Comparison of ENCODE assay signal across 8 cellular contexts in the genomic region with DNA sequence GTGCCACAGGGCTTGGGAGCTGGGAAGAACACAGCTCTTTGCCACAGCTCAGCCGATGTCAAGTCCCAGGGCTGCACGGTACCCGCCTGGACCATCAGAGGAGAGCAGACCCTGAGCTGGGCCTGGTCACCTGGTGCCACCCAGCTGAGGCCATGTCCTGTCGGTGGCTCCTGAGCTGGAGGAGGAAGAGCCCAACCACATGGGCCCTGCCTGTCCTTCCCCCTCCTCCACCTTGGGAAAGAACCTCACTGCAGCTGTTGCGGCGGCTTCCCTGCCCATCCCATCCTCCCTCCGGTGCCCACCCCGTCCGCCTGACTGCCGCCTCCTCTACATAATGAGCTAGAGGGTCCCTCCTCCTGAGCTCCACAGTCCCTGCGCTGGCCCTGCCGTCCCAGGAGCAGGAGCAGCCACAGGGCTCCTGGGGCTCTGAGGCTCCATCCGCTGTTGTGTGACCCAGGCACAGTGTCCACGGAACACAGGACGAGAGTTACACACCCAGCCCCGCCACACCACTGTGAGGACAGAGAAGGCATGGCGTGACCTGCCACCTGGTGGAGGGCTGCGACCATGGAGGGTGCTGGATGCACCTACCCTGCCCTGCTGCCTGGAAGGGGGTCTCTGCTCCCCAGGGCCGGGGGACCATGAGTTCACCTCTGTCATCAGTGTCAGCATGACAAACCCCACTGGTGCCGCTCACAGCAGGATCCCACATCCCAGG. TPM values are rescaled to one million over a fixed set of nuclear protein-coding genes. Genes with fewer than 3 reads are reported as not detected.
DNase-seq lines count a peak whose midpoint lies in the region; ATAC-seq and TF ChIP-seq lines count a peak whose summit lies in the region.

No MANE protein-coding gene starts in this region.

- peaks cover 6% of the 10 kb centered on the region for H3K4me1 Mint-ChIP-seq in CD4-positive, alpha-beta T cell (ENCODE audit: low read depth)
- peaks cover 3 to 5% of the 10 kb centered on the region in 2 donors for H3K4me1 Mint-ChIP-seq in effector memory CD8-positive, alpha-beta T cell (ENCODE audit: low read depth in 2 of 2)
- peaks cover 0 to 5% of the 10 kb centered on the region in 2 donors for H3K4me1 Mint-ChIP-seq in natural killer cell treated with Interleukin-12 subunit alpha and Interleukin-12 subunit beta and Interleukin-15 and Interleukin-18, amount 100 ng/mL, for 72 hours (ENCODE audit: low read depth in 2 of 2)

- TF ChIP-seq CTCF in CD4-positive, alpha-beta T cell (IDR thresholded peaks at IDR 0.05): peak; percentile 47
- TF ChIP-seq CTCF in HEK293 (tag by site-specific recombination; IDR thresholded peaks at IDR 0.05) (peak; percentile 87), WERI-Rb-1 (IDR thresholded peaks at IDR 0.05; ENCODE audit: low read depth, low read length) (peak; percentile 95)

- CTCF ChIA-PET in CD4-positive, alpha-beta T cell (lab: Charles Lee): interaction anchor here (1.3 to 1.7 kb wide), 2 partner anchors 542 to 543 kb away, joined by 3 to 5 read pairs; no protein-coding TSS in a partner anchor
- CTCF ChIA-PET in HEK293 (lab: Yijun Ruan, JAX): interaction anchor here (0.6 to 1.8 kb wide), 7 partner anchors 9 to 545 kb away, joined by 3 to 14 read pairs (median 3); no protein-coding TSS in a partner anchor

- ATAC-seq in CD4-positive, alpha-beta T cell (ENCODE audit: poor library complexity): peak; percentile 82
- ATAC-seq in effector memory CD8-positive, alpha-beta T cell (replicated peaks): peak; percentile 59
- peak; percentile 50 to 62 for ATAC-seq in natural killer cell treated with Interleukin-12 subunit alpha and Interleukin-12 subunit beta and Interleukin-15 and Interleukin-18, amount 100 ng/mL, for 72 hours
- no peak for ATAC-seq in GM21723 (IDR thresholded peaks at IDR 0.05; ENCODE audit: unreplicated experiment)

- H3K36me3 Mint-ChIP-seq in CD4-positive, alpha-beta T cell (ENCODE audit: low read depth): peaks cover 10% of the 10 kb centered on the region
- peaks cover 5% of the 10 kb centered on the region for H3K36me3 Mint-ChIP-seq in effector memory CD8-positive, alpha-beta T cell (ENCODE audit: insufficient read depth)
- no peaks in the 10 kb centered on the region for H3K36me3 Mint-ChIP-seq in natural killer cell treated with Interleukin-12 subunit alpha and Interleukin-12 subunit beta and Interleukin-15 and Interleukin-18, amount 100 ng/mL, for 72 hours

- POLR2A ChIA-PET in CD4-positive, alpha-beta T cell (lab: Charles Lee): interaction anchor here (0.6 to 1.5 kb wide), 4 partner anchors 308 to 543 kb away, joined by 3 to 11 read pairs (median 4); no protein-coding TSS in a partner anchor
- POLR2A ChIA-PET in HEK293 (lab: Yijun Ruan, JAX): no interaction called here

- H3K9me3 ChIP-seq in CD4-positive, alpha-beta T cell (ENCODE audit: control insufficient read depth, low read length): no peaks in the 10 kb centered on the region
- H3K9me3 ChIP-seq in HEK293 (ENCODE audit: control insufficient read depth, insufficient read depth, low read depth, low read length): no peaks in the 10 kb centered on the region
- no peaks in the 10 kb centered on the region for H3K9me3 ChIP-seq in WERI-Rb-1 (ENCODE audit: severe bottlenecking)

- no peak overlapping the region for H3K4me3 Mint-ChIP-seq in CD4-positive, alpha-beta T cell
- peak overlapping the region; percentile 38 to 44 for H3K4me3 Mint-ChIP-seq in effector memory CD8-positive, alpha-beta T cell
- H3K4me3 Mint-ChIP-seq in natural killer cell treated with Interleukin-12 subunit alpha and Interleukin-12 subunit beta and Interleukin-15 and Interleukin-18, amount 100 ng/mL, for 72 hours: no peak overlapping the region

- H3K27ac Mint-ChIP-seq in CD4-positive, alpha-beta T cell: no peak overlapping the region
- peak overlapping the region; percentile 20 to 83 for H3K27ac Mint-ChIP-seq in effector memory CD8-positive, alpha-beta T cell
- no peak overlapping the region for H3K27ac Mint-ChIP-seq in natural killer cell treated with Interleukin-12 subunit alpha and Interleukin-12 subunit beta and Interleukin-15 and Interleukin-18, amount 100 ng/mL, for 72 hours

- intact Hi-C loops in CD4-positive, alpha-beta T cell (cut with DNase I, micrococcal nuclease): loop anchor here (1.0 to 5.0 kb wide), 3 partner anchors 103 to 543 kb away; partner anchors contain the start of gene NPTX1 (in 1 of the 2)

- H3K27me3 Mint-ChIP-seq in CD4-positive, alpha-beta T cell: no peaks in the 10 kb centered on the region
- peaks cover 7 to 13% of the 10 kb centered on the region in 2 donors for H3K27me3 Mint-ChIP-seq in effector memory CD8-positive, alpha-beta T cell
- H3K27me3 Mint-ChIP-seq in natural killer cell treated with Interleukin-12 subunit alpha and Interleukin-12 subunit beta and Interleukin-15 and Interleukin-18, amount 100 ng/mL, for 72 hours: peaks cover 0 to 3% of the 10 kb centered on the region in 2 donors

- no peak overlapping the region for H3K4me3 ChIP-seq in HEK293 (ENCODE audit: low read depth, low read length)
- no peak overlapping the region for H3K4me3 ChIP-seq in WERI-Rb-1 (ENCODE audit: low read depth, low read length)

- H3K27ac ChIP-seq in CD4-positive, alpha-beta T cell (ENCODE audit: low read depth, low read length): no peak overlapping the region
- H3K27ac ChIP-seq in HEK293 (ENCODE audit: extremely low read depth, low read depth, low read length) (no peak overlapping the region), WERI-Rb-1 (peak overlapping the region; percentile 4; the same call in 1 of the 2 replicates)

- peaks cover 0 to 4% of the 10 kb centered on the region in 2 experiments; a peak in 1 of 3 replicates for H3K36me3 ChIP-seq in HEK293 (ENCODE audit: control insufficient read depth in 2 of 2, insufficient read depth in 1 of 2, low read length in 2 of 2)
- H3K36me3 ChIP-seq in WERI-Rb-1: peaks cover 9% of the 10 kb centered on the region

- peak in 9 of 10 experiments; percentile 28 to 53 (median 40) for DNase-seq in CD4-positive, alpha-beta T cell
- DNase-seq in WERI-Rb-1: peak; percentile 89
- DNase-seq in effector memory CD8-positive, alpha-beta T cell: peak; percentile 29 to 34 (median 34)
- DNase-seq in natural killer cell treated with Interleukin-12 subunit alpha and Interleukin-12 subunit beta and Interleukin-15 and Interleukin-18, amount 100 ng/mL, for 72 hours (ENCODE audit: low spot score): no peak
- no peak for DNase-seq in KG1 (lab: John Stamatoyannopoulos, UW)
- DNase-seq in NAMALWA (ENCODE audit: low spot score): no peak

- no peaks in the 10 kb centered on the region for H3K27me3 ChIP-seq in CD4-positive, alpha-beta T cell (ENCODE audit: control insufficient read depth, insufficient read depth, low read length)
- H3K27me3 ChIP-seq in WERI-Rb-1 (ENCODE audit: insufficient read depth, low read depth, severe bottlenecking): no peaks in the 10 kb centered on the region

- H3K9me3 Mint-ChIP-seq in CD4-positive, alpha-beta T cell: no peaks in the 10 kb centered on the region
- H3K9me3 Mint-ChIP-seq in effector memory CD8-positive, alpha-beta T cell: no peaks in the 10 kb centered on the region
- no peaks in the 10 kb centered on the region for H3K9me3 Mint-ChIP-seq in natural killer cell treated with Interleukin-12 subunit alpha and Interleukin-12 subunit beta and Interleukin-15 and Interleukin-18, amount 100 ng/mL, for 72 hours

- H3K4me1 ChIP-seq in HEK293 (ENCODE audit: control insufficient read depth, insufficient read depth, low read length): no peaks in the 10 kb centered on the region

TF ChIP-seq in HEK293, 187 proteins besides CTCF, POLR2A, EP300 and RAD21 (continues in another document):
- TF ChIP-seq, protein P1, sequence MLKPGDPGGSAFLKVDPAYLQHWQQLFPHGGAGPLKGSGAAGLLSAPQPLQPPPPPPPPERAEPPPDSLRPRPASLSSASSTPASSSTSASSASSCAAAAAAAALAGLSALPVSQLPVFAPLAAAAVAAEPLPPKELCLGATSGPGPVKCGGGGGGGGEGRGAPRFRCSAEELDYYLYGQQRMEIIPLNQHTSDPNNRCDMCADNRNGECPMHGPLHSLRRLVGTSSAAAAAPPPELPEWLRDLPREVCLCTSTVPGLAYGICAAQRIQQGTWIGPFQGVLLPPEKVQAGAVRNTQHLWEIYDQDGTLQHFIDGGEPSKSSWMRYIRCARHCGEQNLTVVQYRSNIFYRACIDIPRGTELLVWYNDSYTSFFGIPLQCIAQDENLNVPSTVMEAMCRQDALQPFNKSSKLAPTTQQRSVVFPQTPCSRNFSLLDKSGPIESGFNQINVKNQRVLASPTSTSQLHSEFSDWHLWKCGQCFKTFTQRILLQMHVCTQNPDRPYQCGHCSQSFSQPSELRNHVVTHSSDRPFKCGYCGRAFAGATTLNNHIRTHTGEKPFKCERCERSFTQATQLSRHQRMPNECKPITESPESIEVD (tag by site-specific recombination; IDR thresholded peaks at IDR 0.05): no peak
- TF ChIP-seq ZNF488 (tag by site-specific recombination; IDR thresholded peaks at IDR 0.05) (no peak), YY1 (tag by site-specific recombination; IDR thresholded peaks at IDR 0.05) (no peak), ZNF121 (tag by site-specific recombination; IDR thresholded peaks at IDR 0.05) (no peak), ZNF692 (tag by site-specific recombination; IDR thresholded peaks at IDR 0.05) (no peak)

RNA-seq across cellular contexts. Expression of gene CHMP6, which starts 21.4 kb away (rescaled TPM):
- 10 to 100 TPM; 11.5 to 13.3 TPM for total RNA-seq in CD4-positive, alpha-beta T cell
- 10 to 100 TPM; 33.1 to 43.7 TPM for total RNA-seq in natural killer cell treated with Interleukin-12 subunit alpha and Interleukin-12 subunit beta and Interleukin-15 and Interleukin-18, amount 100 ng/mL, for 72 hours

Comparison
In these comparisons a context has a peak if more than half of its experiments do, and no peak if none do; other contexts are left out.
1. DNase-seq: peak in CD4-positive, alpha-beta T cell (9 of 10), WERI-Rb-1 (single experiment) and effector memory CD8-positive, alpha-beta T cell (3 of 3); none in natural killer cell treated with Interleukin-12 subunit alpha and Interleukin-12 subunit beta and Interleukin-15 and Interleukin-18, amount 100 ng/mL, for 72 hours (single experiment), KG1 (single experiment) and NAMALWA (single experiment).
2. H3K27ac Mint-ChIP-seq: peak in effector memory CD8-positive, alpha-beta T cell (2 of 2); none in CD4-positive, alpha-beta T cell (single experiment) and natural killer cell treated with Interleukin-12 subunit alpha and Interleukin-12 subunit beta and Interleukin-15 and Interleukin-18, amount 100 ng/mL, for 72 hours (0 of 2).
3. H3K4me3 Mint-ChIP-seq: peak in effector memory CD8-positive, alpha-beta T cell (2 of 2); none in CD4-positive, alpha-beta T cell (single experiment) and natural killer cell treated with Interleukin-12 subunit alpha and Interleukin-12 subunit beta and Interleukin-15 and Interleukin-18, amount 100 ng/mL, for 72 hours (single experiment).
4. Peak in every context shown above with its lines, with median percentiles within 50 percentile points of each other: CTCF ChIP-seq.